Comparison of ENCODE assay signal across 8 cellular contexts in the genomic region with DNA sequence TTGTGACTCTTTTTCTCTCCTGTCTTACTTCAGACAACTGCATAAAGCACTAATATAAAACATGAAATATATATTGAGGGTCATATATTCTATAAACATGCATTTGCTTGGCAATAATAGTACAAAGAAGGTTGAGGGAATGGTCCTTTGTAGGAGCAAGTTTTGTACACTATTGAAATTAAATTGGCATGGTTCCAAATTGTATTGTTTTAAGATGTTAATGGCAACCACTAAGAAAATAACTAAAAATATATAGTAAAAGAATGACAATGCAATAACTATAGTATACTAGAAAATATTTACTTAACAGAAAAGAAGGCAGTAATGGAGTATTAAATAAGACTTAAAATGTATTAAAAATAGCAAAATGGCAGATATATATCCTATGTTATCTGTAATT.
"Had no signal": no experiment of that assay in that cellular context is flagged by ENCODE, and none has a peak within 500 bp of the region (broad histone marks: within the 10 kb centered on the region; RNA-seq: fewer than 3 reads in every experiment).

No MANE protein-coding gene starts in this region.

- DNase-seq: GM23248, GOT3, H7, HFFc6, IMR-90 had no signal

- H3K27ac Mint-ChIP-seq: HFFc6 had no signal

- H3K4me3 ChIP-seq: GM23248, HAP-1 had no signal

- H3K9me3 ChIP-seq: HAP-1 had no signal

- H3K27ac ChIP-seq: GM23248, HL-60 had no signal

- H3K9me3 Mint-ChIP-seq: HFFc6 had no signal

- H2AFZ ChIP-seq: GM23248 had no signal

- ATAC-seq: HCT116 had no signal

- H3K4me3 Mint-ChIP-seq: HFFc6 had no signal

- H3K36me3 ChIP-seq: HAP-1 had no signal

- H3K9ac ChIP-seq: GM23248 had no signal
